In genomic region chr2:134573724-134574123, GRCh38 we compare ENCODE assay signal across 29 cellular contexts.
"Had no signal": no experiment of that assay in that cellular context is flagged by ENCODE, and none has a peak within 500 bp of the region (broad histone marks: within the 10 kb centered on the region; RNA-seq: fewer than 3 reads in every experiment).

No MANE protein-coding gene starts in this region.

- ATAC-seq: naive thymus-derived CD4-positive, alpha-beta T cell; natural killer cell; psoas muscle; right cardiac atrium; right lobe of liver; stimulated activated effector memory CD8-positive, alpha-beta T cell treated with anti-CD3 and anti-CD28 coated beads, Interleukin-12 subunit alpha, Interleukin-12 subunit beta, amount 100 ng/mL, for 72 hours; stimulated activated naive B cell treated with anti-CD40 and anti-IgM and Interleukin-4, amounts not matched to agents 10 μg/mL and 1 μg/mL and 100 μg/mL, for 72 hours; upper lobe of right lung had no signal

- H3K79me2 ChIP-seq: parathyroid adenoma had no signal

- H3K9me3 ChIP-seq: ovary, psoas muscle, right lobe of liver, sigmoid colon, stomach, thoracic aorta, thyroid gland, tibial nerve, upper lobe of right lung, uterus had no signal

- H3K4me1 ChIP-seq: parathyroid adenoma, psoas muscle, right lobe of liver, sigmoid colon, stomach, thyroid gland, tibial nerve, upper lobe of right lung, uterus had no signal

- H3K9ac ChIP-seq: parathyroid adenoma had no signal

- H3K27me3 ChIP-seq: ovary, right lobe of liver, sigmoid colon, stomach, thyroid gland, tibial nerve, upper lobe of right lung, uterus had no signal

- H3K4me3 Mint-ChIP-seq: naive thymus-derived CD4-positive, alpha-beta T cell; natural killer cell; nephron progenitor cell; neural crest cell; stimulated activated effector memory CD8-positive, alpha-beta T cell treated with anti-CD3 and anti-CD28 coated beads, Interleukin-12 subunit alpha, Interleukin-12 subunit beta, amount 100 ng/mL, for 72 hours; stimulated activated naive B cell treated with anti-CD40 and anti-IgM and Interleukin-4, amounts not matched to agents 10 μg/mL and 1 μg/mL and 100 μg/mL, for 72 hours; stimulated activated naive CD8-positive, alpha-beta T cell treated with anti-CD3 and anti-CD28 coated beads, Interleukin-15, Interleukin-2, amounts not matched to agents 100 ng/mL and 50 ng/mL, for 24 hours had no signal

- H3K27me3 Mint-ChIP-seq: stimulated activated naive CD8-positive, alpha-beta T cell treated with anti-CD3 and anti-CD28 coated beads, Interleukin-15, Interleukin-2, amounts not matched to agents 100 ng/mL and 50 ng/mL, for 24 hours had no signal

- H3K36me3 Mint-ChIP-seq: naive thymus-derived CD4-positive, alpha-beta T cell; natural killer cell; stimulated activated effector memory CD8-positive, alpha-beta T cell treated with anti-CD3 and anti-CD28 coated beads, Interleukin-12 subunit alpha, Interleukin-12 subunit beta, amount 100 ng/mL, for 72 hours; stimulated activated naive B cell treated with anti-CD40 and anti-IgM and Interleukin-4, amounts not matched to agents 10 μg/mL and 1 μg/mL and 100 μg/mL, for 72 hours had no signal

- H3K27ac ChIP-seq: ovary, parathyroid adenoma, psoas muscle, right lobe of liver, sigmoid colon, stomach, thoracic aorta, thyroid gland, tibial nerve, upper lobe of right lung, uterus had no signal

- H3K4me3 ChIP-seq: ovary, psoas muscle, right lobe of liver, sigmoid colon, stomach, thoracic aorta, thyroid gland, tibial nerve, upper lobe of right lung, uterus had no signal

- H3K27ac Mint-ChIP-seq: naive thymus-derived CD4-positive, alpha-beta T cell; natural killer cell; nephron progenitor cell; progenitor cell of endocrine pancreas; stimulated activated effector memory CD8-positive, alpha-beta T cell treated with anti-CD3 and anti-CD28 coated beads, Interleukin-12 subunit alpha, Interleukin-12 subunit beta, amount 100 ng/mL, for 72 hours; stimulated activated naive B cell treated with anti-CD40 and anti-IgM and Interleukin-4, amounts not matched to agents 10 μg/mL and 1 μg/mL and 100 μg/mL, for 72 hours; stimulated activated naive CD8-positive, alpha-beta T cell treated with anti-CD3 and anti-CD28 coated beads, Interleukin-15, Interleukin-2, amounts not matched to agents 100 ng/mL and 50 ng/mL, for 24 hours had no signal

- DNase-seq: naive thymus-derived CD4-positive, alpha-beta T cell; natural killer cell; nephron progenitor cell; occipital lobe; ovary; posterior cingulate gyrus; psoas muscle; right cardiac atrium; right lobe of liver; sigmoid colon; small intestine; stimulated activated CD4-positive, alpha-beta T cell treated with anti-CD3 and anti-CD28 coated beads, Interleukin-15, amount 100 ng/mL, for 24 hours; stimulated activated CD4-positive, alpha-beta T cell treated with anti-CD3 and anti-CD28 coated beads, Interleukin-2, amount 100 ng/mL, for 24 hours; stimulated activated CD4-positive, alpha-beta T cell treated with anti-CD3 and anti-CD28 coated beads, Interleukin-2, amount 100 ng/mL, for 48 hours; stimulated activated CD4-positive, alpha-beta T cell treated with anti-CD3 and anti-CD28 coated beads, Interleukin-4, amount 100 ng/mL, for 24 hours; stimulated activated naive B cell treated with anti-CD40 and anti-IgM and Interleukin-4, amounts not matched to agents 10 μg/mL and 1 μg/mL and 100 μg/mL, for 72 hours; stimulated activated naive CD4-positive, alpha-beta T cell treated with Interleukin-2 at 50 U/mL for 16 hours; stomach; thyroid gland; trophoblast cell; upper lobe of right lung; uterus had no signal

- H2AFZ ChIP-seq: parathyroid adenoma had no signal

- H3K4me1 Mint-ChIP-seq: stimulated activated effector memory CD8-positive, alpha-beta T cell treated with anti-CD3 and anti-CD28 coated beads, Interleukin-12 subunit alpha, Interleukin-12 subunit beta, amount 100 ng/mL, for 72 hours had no signal

- H3K9me3 Mint-ChIP-seq: naive thymus-derived CD4-positive, alpha-beta T cell; natural killer cell; nephron progenitor cell; neural crest cell; stimulated activated effector memory CD8-positive, alpha-beta T cell treated with anti-CD3 and anti-CD28 coated beads, Interleukin-12 subunit alpha, Interleukin-12 subunit beta, amount 100 ng/mL, for 72 hours; stimulated activated naive B cell treated with anti-CD40 and anti-IgM and Interleukin-4, amounts not matched to agents 10 μg/mL and 1 μg/mL and 100 μg/mL, for 72 hours; stimulated activated naive CD8-positive, alpha-beta T cell treated with anti-CD3 and anti-CD28 coated beads, Interleukin-15, Interleukin-2, amounts not matched to agents 100 ng/mL and 50 ng/mL, for 24 hours had no signal

- H3K36me3 ChIP-seq: ovary, right lobe of liver, sigmoid colon, stomach, thoracic aorta, thyroid gland, tibial nerve, upper lobe of right lung, uterus had no signal
